ENCODE assay signal across 8 cellular contexts in the genomic region with DNA sequence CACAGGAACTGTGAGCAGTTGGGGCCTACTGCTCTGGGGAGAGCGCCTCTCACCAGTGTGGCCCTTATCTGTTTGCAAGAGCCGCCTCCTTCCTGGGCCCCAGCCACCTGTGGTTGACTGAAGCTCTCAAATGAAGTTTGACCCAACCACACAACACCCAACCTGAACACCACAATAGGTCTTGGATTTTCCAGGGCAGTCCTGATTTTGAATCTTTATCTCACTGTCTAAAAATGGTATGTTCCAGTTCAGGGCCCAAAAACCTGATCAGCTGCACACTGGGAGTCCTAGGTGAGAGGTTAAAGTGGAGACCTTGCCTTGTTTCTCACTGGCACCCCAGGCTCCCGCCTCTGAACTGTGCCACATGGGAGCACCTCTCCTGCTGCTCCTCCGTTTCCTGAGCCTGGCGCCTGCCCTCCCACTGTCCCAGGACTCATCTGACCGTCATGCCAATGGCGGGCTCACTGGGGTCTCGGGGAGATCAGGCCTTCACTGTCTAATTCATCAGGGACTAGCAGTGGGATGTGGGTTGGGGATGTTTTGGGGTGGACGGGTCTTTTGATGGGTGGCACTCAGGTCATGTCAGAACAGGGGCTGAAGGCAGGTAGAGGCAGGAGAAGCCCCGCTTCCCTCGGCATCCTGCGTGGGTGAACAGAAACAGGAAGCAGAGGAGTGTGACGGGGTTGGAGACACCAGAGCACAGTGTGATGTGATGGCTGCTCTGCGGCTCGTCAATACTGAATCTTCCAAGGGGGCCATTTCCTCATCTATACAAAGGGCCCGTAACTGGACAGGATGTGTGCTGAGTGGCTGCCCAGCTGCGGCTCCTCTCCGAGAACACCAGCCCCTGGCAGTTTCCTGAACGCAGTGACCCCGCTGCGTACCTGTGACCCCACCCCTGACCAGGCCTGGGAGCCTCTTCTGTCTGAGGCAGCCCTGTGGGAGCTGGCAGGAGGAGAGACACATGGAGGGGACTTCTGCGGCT. TPM values are rescaled to one million over a fixed set of nuclear protein-coding genes. Genes with fewer than 3 reads are reported as not detected.
A peak's percentile ranks its signal among the peaks of the same experiment; 100 is the strongest.
DNase-seq lines count a peak whose midpoint lies in the region; ATAC-seq and TF ChIP-seq lines count a peak whose summit lies in the region.

No MANE protein-coding gene starts in this region.

- H3K4me3 ChIP-seq in GM12865 (ENCODE audit: low read depth, low read length) = no peak overlapping the region
- H3K4me3 ChIP-seq in lung = no peak overlapping the region
- H3K4me3 ChIP-seq in thymus (ENCODE audit: low read length) = no peak overlapping the region
- H3K4me3 ChIP-seq in MM.1S (ENCODE audit: low read length) = no peak overlapping the region
- H3K4me3 ChIP-seq in mesenchymal stem cell (ENCODE audit: insufficient read depth in 1 of 2, low read depth in 1 of 2, low read length in 2 of 2) = no peak overlapping the region

- H2AK5ac ChIP-seq in mesenchymal stem cell (ENCODE audit: low read length, severe bottlenecking) = no peak overlapping the region

- no peak overlapping the region for H3K23ac ChIP-seq in mesenchymal stem cell (ENCODE audit: low read length in 2 of 2)

- H2AFZ ChIP-seq in MM.1S (ENCODE audit: low read length) (no peak overlapping the region), mesenchymal stem cell (ENCODE audit: low read depth, low read length) (no peak overlapping the region)

- no peaks in the 10 kb centered on the region for H3K79me2 ChIP-seq in MM.1S (ENCODE audit: low read length)

- H4K91ac ChIP-seq in mesenchymal stem cell (ENCODE audit: low read length) = no peak overlapping the region

- H3K9me3 ChIP-seq in lung (ENCODE audit: control insufficient read depth in 2 of 2, insufficient read depth in 1 of 2, low read length in 1 of 2) = no peaks in the 10 kb centered on the region
- H3K9me3 ChIP-seq in thymus (ENCODE audit: control insufficient read depth) = no peaks in the 10 kb centered on the region
- no peaks in the 10 kb centered on the region for H3K9me3 ChIP-seq in MM.1S (replicated peaks; ENCODE audit: insufficient read depth, low read length)
- no peaks in the 10 kb centered on the region for H3K9me3 ChIP-seq in mesenchymal stem cell (ENCODE audit: control insufficient read depth, low read length)

- H3K4me1 ChIP-seq in lung (ENCODE audit: control insufficient read depth in 2 of 2, insufficient read depth in 2 of 2, low read length in 2 of 2) (peaks cover 0 to 11% of the 10 kb centered on the region in 2 donors), thymus (ENCODE audit: control insufficient read depth, insufficient read depth, low read length) (peaks cover 23% of the 10 kb centered on the region), MM.1S (ENCODE audit: low read length) (no peaks in the 10 kb centered on the region), mesenchymal stem cell (ENCODE audit: control insufficient read depth, insufficient read depth, low read depth, low read length) (peaks cover 3% of the 10 kb centered on the region)

- H3K4ac ChIP-seq in mesenchymal stem cell (ENCODE audit: low read depth in 1 of 2, low read length in 2 of 2) = no peak overlapping the region

- H3K27me3 ChIP-seq in lung (ENCODE audit: control insufficient read depth, insufficient read depth) (no peaks in the 10 kb centered on the region), thymus (ENCODE audit: control insufficient read depth, insufficient read depth) (no peaks in the 10 kb centered on the region), MM.1S (replicated peaks; ENCODE audit: insufficient read depth, low read length) (no peaks in the 10 kb centered on the region), mesenchymal stem cell (ENCODE audit: control insufficient read depth in 1 of 2, insufficient read depth in 1 of 2, low read length in 2 of 2) (peaks cover 0 to 24% of the 10 kb centered on the region in 2 experiments)

- ATAC-seq in HG02885 (IDR thresholded peaks at IDR 0.05; ENCODE audit: poor library complexity, unreplicated experiment) (peak; percentile 84), lung (ENCODE audit: insufficient read depth, low FRiP score) (peak; percentile 43)

- H2BK15ac ChIP-seq in mesenchymal stem cell (ENCODE audit: low read depth, poor library complexity, severe bottlenecking) = no peak overlapping the region

- no peak overlapping the region for H2BK120ac ChIP-seq in mesenchymal stem cell (ENCODE audit: low read depth, low read length)

- WGBS in lung, 2 donors = 65 to 71% methylated on average over 22 of the region's 22 CpGs
- WGBS in thymus = 62% methylated on average over 22 of the region's 22 CpGs
- 74% methylated on average over 21 of the region's 22 CpGs for WGBS in mesenchymal stem cell

- no peaks in the 10 kb centered on the region for H3F3A ChIP-seq in MM.1S (ENCODE audit: insufficient read depth, low read length)

- CTCF ChIA-PET in HEK293T (lab: Yijun Ruan, JAX) = interaction anchor here (1.3 kb wide), 1 partner anchor 172 kb away, joined by 3 read pairs; no protein-coding TSS in a partner anchor

- H2BK5ac ChIP-seq in mesenchymal stem cell (ENCODE audit: low read depth, low read length, poor library complexity, severe bottlenecking) = no peak overlapping the region

- H4K8ac ChIP-seq in mesenchymal stem cell (ENCODE audit: low read length) = no peak overlapping the region

- H3K4me2 ChIP-seq in MM.1S (ENCODE audit: low read depth, low read length) (no peak overlapping the region), mesenchymal stem cell (ENCODE audit: low read length, poor library complexity, severe bottlenecking) (no peak overlapping the region)

- no peak overlapping the region for H3K18ac ChIP-seq in mesenchymal stem cell (ENCODE audit: low read depth in 1 of 2, low read length in 2 of 2)

- H3K79me1 ChIP-seq in mesenchymal stem cell (replicated peaks; ENCODE audit: low read length, poor library complexity, severe bottlenecking) = no peaks in the 10 kb centered on the region

- H3K27ac ChIP-seq in lung (ENCODE audit: low read depth in 1 of 2, low read length in 1 of 2) = peak overlapping the region in 1 of 2 donors; percentile 87
- peak overlapping the region; percentile 75 for H3K27ac ChIP-seq in thymus (ENCODE audit: low read depth)
- no peak overlapping the region for H3K27ac ChIP-seq in MM.1S (ENCODE audit: low read length)
- H3K27ac ChIP-seq in mesenchymal stem cell (ENCODE audit: low read length, poor library complexity, severe bottlenecking) = no peak overlapping the region

- POLR2A ChIA-PET in HEK293T (lab: Yijun Ruan, JAX) = no interaction called here

- H4K20me1 ChIP-seq in MM.1S (ENCODE audit: insufficient read depth, low read length) = no peaks in the 10 kb centered on the region

- H3K9me2 ChIP-seq in MM.1S (replicated peaks; ENCODE audit: insufficient read depth, low read length) = no peaks in the 10 kb centered on the region

- TF ChIP-seq CTCF in GM12865 (IDR thresholded peaks at IDR 0.05; ENCODE audit: insufficient read depth, low read depth, low read length, missing control alignments) = no peak
- no peak for TF ChIP-seq CTCF in lung (IDR thresholded peaks at IDR 0.05; ENCODE audit: control extremely low read depth, extremely low read depth)
- no peak for TF ChIP-seq CTCF in MM.1S (IDR thresholded peaks at IDR 0.05; ENCODE audit: low read length)

- H3K36me3 ChIP-seq in lung (ENCODE audit: control insufficient read depth in 2 of 2, insufficient read depth in 2 of 2, low read length in 2 of 2) (no peaks in the 10 kb centered on the region), thymus (ENCODE audit: control insufficient read depth, insufficient read depth) (no peaks in the 10 kb centered on the region), MM.1S (replicated peaks; ENCODE audit: insufficient read depth, low read length) (no peaks in the 10 kb centered on the region), mesenchymal stem cell (ENCODE audit: control insufficient read depth in 1 of 2, insufficient read depth in 2 of 2, low read depth in 1 of 2, low read length in 2 of 2) (no peaks in the 10 kb centered on the region)

- no peak overlapping the region for H3K14ac ChIP-seq in mesenchymal stem cell (ENCODE audit: low read length in 2 of 2)

- H3K9ac ChIP-seq in MM.1S (ENCODE audit: low read length) (no peak overlapping the region), mesenchymal stem cell (ENCODE audit: low read length) (no peak overlapping the region)

- no peak overlapping the region for H2BK12ac ChIP-seq in mesenchymal stem cell (ENCODE audit: low read length in 2 of 2)

- DNase-seq in GM12865 (ENCODE audit: low read depth) (peak; percentile 87), lung (ENCODE audit: low spot score) (no peak), MM.1S (no peak), HEK293T (ENCODE audit: extremely low spot score) (no peak), mesenchymal stem cell (no peak)
- DNase-seq in activated CD4-positive, alpha-beta T cell treated with anti-CD3 and anti-CD28 coated beads, Interleukin-2, amount 50 U/mL, for 24 hours (ENCODE audit: low read depth in 1 of 2, low spot score in 1 of 2) = peak; percentile 17 to 38

TF ChIP-seq in HEK293T, 16 proteins besides CTCF, POLR2A, EP300 and RAD21:
- TF ChIP-seq SP1 (IDR thresholded peaks at IDR 0.05) (no peak), CTBP1 (IDR thresholded peaks at IDR 0.05; ENCODE audit: borderline replicate concordance) (no peak), FOXM1 (IDR thresholded peaks at IDR 0.05; ENCODE audit: borderline replicate concordance) (no peak), LEF1 (IDR thresholded peaks at IDR 0.05; ENCODE audit: borderline replicate concordance) (no peak), TARDBP (IDR thresholded peaks at IDR 0.05) (no peak), BHLHE40 (IDR thresholded peaks at IDR 0.05; ENCODE audit: borderline replicate concordance) (no peak), NFRKB (IDR thresholded peaks at IDR 0.05) (no peak)

RNA-seq across cellular contexts. Expression of a gene that starts 59.6 kb away (rescaled TPM):
- 10 to 100 TPM; 42.8 to 46.6 TPM for total RNA-seq in lung
- polyA plus RNA-seq in lung (10 to 100 TPM in 1 of 2 donors, 1 to 10 TPM in 1; 9.9 to 13.4 TPM), thymus (32.0 TPM)
- 8.1 TPM for polyA plus RNA-seq in mesenchymal stem cell (2013, experiment 1 of 2)
- polyA plus RNA-seq in mesenchymal stem cell (2013, experiment 2 of 2) = 8.0 TPM

Comparison
In these comparisons a context has a peak if more than half of its experiments do, and no peak if none do; other contexts are left out.
1. DNase-seq: peak in GM12865 (single experiment) and activated CD4-positive, alpha-beta T cell treated with anti-CD3 and anti-CD28 coated beads, Interleukin-2, amount 50 U/mL, for 24 hours (2 of 2); none in lung (single experiment), MM.1S (single experiment), HEK293T (single experiment) and mesenchymal stem cell (single experiment).